8 cellular contexts compared by ENCODE assay signal in the genomic region with DNA sequence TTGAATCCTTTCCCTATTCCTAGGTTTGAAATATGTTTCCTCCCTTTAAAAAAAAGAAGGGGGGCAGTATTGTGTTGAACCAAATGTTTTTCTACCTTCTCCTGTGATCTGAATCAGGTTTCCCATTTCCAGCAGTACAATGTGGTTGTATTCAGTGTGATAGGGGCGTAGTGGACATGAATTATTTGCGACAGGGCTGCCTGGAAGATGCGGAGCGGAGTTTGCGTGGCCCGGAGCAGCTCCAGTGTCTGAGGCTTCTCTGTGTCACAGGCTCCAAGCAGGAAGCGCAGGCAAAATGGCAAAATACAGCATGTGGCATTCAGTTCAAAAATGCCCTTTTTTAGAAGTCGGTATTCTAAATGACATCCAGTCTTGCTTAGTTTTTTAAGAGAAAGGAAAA.
DNase-seq lines count a peak whose midpoint lies in the region; ATAC-seq and TF ChIP-seq lines count a peak whose summit lies in the region.

No MANE protein-coding gene starts in this region.

- H3K27ac ChIP-seq in brain microvascular endothelial cell: peak overlapping the region; percentile 67
- peak overlapping the region; percentile 86 to 91 (median 89) for H3K27ac ChIP-seq in sigmoid colon

- TF ChIP-seq POLR2A in sigmoid colon (IDR thresholded peaks at IDR 0.05): peak in 1 of 2 donors; percentile 25

- intact Hi-C loops in sigmoid colon (cut with DNase I): loop anchor here (1.0 kb wide), 2 partner anchors 205 to 305 kb away; partner anchors contain the start of gene IGF1R

- H3K36me3 ChIP-seq in brain microvascular endothelial cell (replicated peaks) (no peaks in the 10 kb centered on the region), iPS-15b (ENCODE audit: control insufficient read depth, insufficient read depth, low read length) (no peaks in the 10 kb centered on the region), sigmoid colon (no peaks in the 10 kb centered on the region)

- in situ Hi-C loops in brain microvascular endothelial cell (cut with HindIII; ENCODE audit: low pct_ligation_motif_present, low sequenced_read_pairs): no loop called here

- ATAC-seq in HG02623 (IDR thresholded peaks at IDR 0.05; ENCODE audit: unreplicated experiment): peak; percentile 22
- ATAC-seq in HG03025 (IDR thresholded peaks at IDR 0.05; ENCODE audit: low FRiP score, unreplicated experiment): no peak

- peak; percentile 73 for DNase-seq in DMS53 treated with DMSO at 0.1 percent for 48 hours (lab: John Stamatoyannopoulos, UW; ENCODE audit: unreplicated experiment)
- DNase-seq in NCI-H2029 treated with DMSO at 0.1 percent for 48 hours (lab: John Stamatoyannopoulos, UW): peak; percentile 39
- DNase-seq in T1000 (lab: John Stamatoyannopoulos, UW): peak; percentile 77
- peak; percentile 95 for DNase-seq in brain microvascular endothelial cell
- peak; percentile 94 for DNase-seq in sigmoid colon

- peak overlapping the region; percentile 69 for H3K4me3 ChIP-seq in brain microvascular endothelial cell (ENCODE audit: low read depth, low read length)
- peak overlapping the region; percentile 64 for H3K4me3 ChIP-seq in iPS-15b (ENCODE audit: low read depth, low read length)
- peak overlapping the region; percentile 47 to 60 (median 57) for H3K4me3 ChIP-seq in sigmoid colon

- H3K27me3 ChIP-seq in brain microvascular endothelial cell (replicated peaks): no peaks in the 10 kb centered on the region
- H3K27me3 ChIP-seq in iPS-15b (ENCODE audit: control insufficient read depth, insufficient read depth, low read length): no peaks in the 10 kb centered on the region
- no peaks in the 10 kb centered on the region for H3K27me3 ChIP-seq in sigmoid colon

- peak in 1 of 4 donors; percentile 56 for TF ChIP-seq EP300 in sigmoid colon (IDR thresholded peaks at IDR 0.05)

- peaks cover 33% of the 10 kb centered on the region for H3K4me1 ChIP-seq in iPS-15b (ENCODE audit: control insufficient read depth, insufficient read depth, low read length)
- peaks cover 2 to 84% (median 76%) of the 10 kb centered on the region in 4 donors for H3K4me1 ChIP-seq in sigmoid colon

- 1 to 2% methylated on average over 8 of the region's 8 CpGs for WGBS in sigmoid colon, 2 donors

- H3K9ac ChIP-seq in iPS-15b (ENCODE audit: low read depth, low read length): no peak overlapping the region

- TF ChIP-seq CTCF in brain microvascular endothelial cell (IDR thresholded peaks at IDR 0.05; ENCODE audit: low read depth, low read length, missing control alignments): no peak
- TF ChIP-seq CTCF in sigmoid colon (IDR thresholded peaks at IDR 0.05): no peak

- H3K9me3 ChIP-seq in iPS-15b (ENCODE audit: control insufficient read depth, insufficient read depth, low read length) (no peaks in the 10 kb centered on the region), sigmoid colon (no peaks in the 10 kb centered on the region)

Comparison
In these comparisons a context has a peak if more than half of its experiments do, and no peak if none do; other contexts are left out.
1. DNase-seq: peak in every context shown above with its lines; median percentile 95 in brain microvascular endothelial cell; 94 in sigmoid colon; 77 in T1000; 73 in DMS53 treated with DMSO at 0.1 percent for 48 hours; 39 in NCI-H2029 treated with DMSO at 0.1 percent for 48 hours.